Comparison of ENCODE assay signal across 29 cellular contexts in genomic region chr9:86662890-86663468, GRCh38.
"Had no signal": no experiment of that assay in that cellular context is flagged by ENCODE, and none has a peak within 500 bp of the region (broad histone marks: within the 10 kb centered on the region; RNA-seq: fewer than 3 reads in every experiment).

No MANE protein-coding gene starts in this region.

- H3K27me3 ChIP-seq: pancreas, right lobe of liver, testis, tibial artery, upper lobe of right lung had no signal

- H3K4me1 Mint-ChIP-seq: naive B cell; stimulated activated naive B cell treated with anti-CD40 and anti-IgM and Interleukin-4, amounts not matched to agents 10 μg/mL and 1 μg/mL and 100 μg/mL, for 72 hours had no signal

- H3K27ac ChIP-seq: heart left ventricle, pancreas, prostate gland, right lobe of liver, skin epidermis, stomach, testis, tibial artery, upper lobe of right lung had no signal

- H3K4me3 ChIP-seq: heart left ventricle, lung, pancreas, prostate gland, right lobe of liver, skin epidermis, stomach, testis, tibial artery, upper lobe of right lung had no signal

- H3K9me3 ChIP-seq: heart left ventricle, pancreas, prostate gland, right lobe of liver, stomach, testis, tibial artery, upper lobe of right lung had no signal

- H3K36me3 ChIP-seq: heart left ventricle, pancreas, prostate gland, right lobe of liver, stomach, tibial artery, upper lobe of right lung had no signal

- H3K4me1 ChIP-seq: pancreas, prostate gland, right lobe of liver, stomach, testis, tibial artery, upper lobe of right lung had no signal

- DNase-seq: glutamatergic neuron; heart left ventricle; hypothalamus; immature natural killer cell; kidney; mesendoderm; naive B cell; natural killer cell; nucleus accumbens; pancreas; posterior cingulate gyrus; retina; right lobe of liver; stimulated activated CD4-positive, alpha-beta T cell treated with anti-CD3 and anti-CD28 coated beads, Interleukin-12 subunit alpha, Interleukin-12 subunit beta, amount 100 ng/mL, for 4 hours; stimulated activated CD4-positive, alpha-beta T cell treated with anti-CD3 and anti-CD28 coated beads, Interleukin-15, amount 100 ng/mL, for 24 hours; stimulated activated CD4-positive, alpha-beta T cell treated with anti-CD3 and anti-CD28 coated beads, Interleukin-2, amount 100 ng/mL, for 24 hours; stimulated activated CD4-positive, alpha-beta T cell treated with anti-CD3 and anti-CD28 coated beads, Interleukin-4, amount 100 ng/mL, for 1 hour; stimulated activated naive B cell treated with anti-CD40 and anti-IgM and Interleukin-4, amounts not matched to agents 10 μg/mL and 1 μg/mL and 100 μg/mL, for 72 hours; stimulated activated naive CD8-positive, alpha-beta T cell treated with anti-CD3 and anti-CD28 coated beads, Interleukin-15, Interleukin-2, amounts not matched to agents 100 U/mL and 50 U/mL, for 24 hours; stomach; testis; trophoblast cell; upper lobe of right lung had no signal

- ATAC-seq: heart left ventricle; natural killer cell; pancreas; right lobe of liver; stimulated activated naive B cell treated with anti-CD40 and anti-IgM and Interleukin-4, amounts not matched to agents 10 μg/mL and 1 μg/mL and 100 μg/mL, for 72 hours; stimulated activated naive CD8-positive, alpha-beta T cell treated with anti-CD3 and anti-CD28 coated beads, Interleukin-15, Interleukin-2, amounts not matched to agents 100 U/mL and 50 U/mL, for 24 hours; upper lobe of right lung had no signal

- H3K27ac Mint-ChIP-seq: immature natural killer cell; mesothelial cell of epicardium; naive B cell; natural killer cell; stimulated activated naive B cell treated with anti-CD40 and anti-IgM and Interleukin-4, amounts not matched to agents 10 μg/mL and 1 μg/mL and 100 μg/mL, for 72 hours had no signal

- H3K4me3 Mint-ChIP-seq: immature natural killer cell; mesothelial cell of epicardium; naive B cell; natural killer cell; neural crest cell; stimulated activated naive B cell treated with anti-CD40 and anti-IgM and Interleukin-4, amounts not matched to agents 10 μg/mL and 1 μg/mL and 100 μg/mL, for 72 hours had no signal

- H3K36me3 Mint-ChIP-seq: mesothelial cell of epicardium; naive B cell; natural killer cell; stimulated activated naive B cell treated with anti-CD40 and anti-IgM and Interleukin-4, amounts not matched to agents 10 μg/mL and 1 μg/mL and 100 μg/mL, for 72 hours had no signal

- H3K9me3 Mint-ChIP-seq: immature natural killer cell; mesothelial cell of epicardium; natural killer cell; stimulated activated naive B cell treated with anti-CD40 and anti-IgM and Interleukin-4, amounts not matched to agents 10 μg/mL and 1 μg/mL and 100 μg/mL, for 72 hours had no signal

- H3K27me3 Mint-ChIP-seq: stimulated activated naive B cell treated with anti-CD40 and anti-IgM and Interleukin-4, amounts not matched to agents 10 μg/mL and 1 μg/mL and 100 μg/mL, for 72 hours had no signal
